1 cellular context compared by ENCODE assay signal in the genomic region with DNA sequence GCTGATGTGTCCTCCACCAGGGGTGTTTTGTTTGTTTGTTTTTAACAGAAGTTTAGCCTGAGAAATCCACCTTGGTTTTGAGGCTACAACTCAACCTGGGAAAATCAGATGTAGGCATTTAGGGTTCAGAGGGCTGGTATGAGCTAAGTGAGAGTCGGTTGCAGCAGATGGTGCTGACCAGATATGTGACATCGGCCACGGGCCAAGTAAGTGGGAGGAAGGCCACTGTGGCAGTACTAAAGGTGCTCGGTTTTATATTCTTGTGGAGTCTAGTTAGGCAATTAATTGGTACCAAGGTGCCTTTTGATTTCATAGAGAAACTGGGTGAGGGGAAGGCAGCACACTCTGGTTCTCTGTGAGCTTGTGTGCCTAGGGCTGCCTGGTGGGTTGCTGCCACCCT.
TF ChIP-seq lines count a peak whose summit lies in the region.

No MANE protein-coding gene starts in this region.

TF ChIP-seq in WTC11, 78 proteins besides CTCF, POLR2A, EP300 and RAD21:
- TF ChIP-seq, protein P1, sequence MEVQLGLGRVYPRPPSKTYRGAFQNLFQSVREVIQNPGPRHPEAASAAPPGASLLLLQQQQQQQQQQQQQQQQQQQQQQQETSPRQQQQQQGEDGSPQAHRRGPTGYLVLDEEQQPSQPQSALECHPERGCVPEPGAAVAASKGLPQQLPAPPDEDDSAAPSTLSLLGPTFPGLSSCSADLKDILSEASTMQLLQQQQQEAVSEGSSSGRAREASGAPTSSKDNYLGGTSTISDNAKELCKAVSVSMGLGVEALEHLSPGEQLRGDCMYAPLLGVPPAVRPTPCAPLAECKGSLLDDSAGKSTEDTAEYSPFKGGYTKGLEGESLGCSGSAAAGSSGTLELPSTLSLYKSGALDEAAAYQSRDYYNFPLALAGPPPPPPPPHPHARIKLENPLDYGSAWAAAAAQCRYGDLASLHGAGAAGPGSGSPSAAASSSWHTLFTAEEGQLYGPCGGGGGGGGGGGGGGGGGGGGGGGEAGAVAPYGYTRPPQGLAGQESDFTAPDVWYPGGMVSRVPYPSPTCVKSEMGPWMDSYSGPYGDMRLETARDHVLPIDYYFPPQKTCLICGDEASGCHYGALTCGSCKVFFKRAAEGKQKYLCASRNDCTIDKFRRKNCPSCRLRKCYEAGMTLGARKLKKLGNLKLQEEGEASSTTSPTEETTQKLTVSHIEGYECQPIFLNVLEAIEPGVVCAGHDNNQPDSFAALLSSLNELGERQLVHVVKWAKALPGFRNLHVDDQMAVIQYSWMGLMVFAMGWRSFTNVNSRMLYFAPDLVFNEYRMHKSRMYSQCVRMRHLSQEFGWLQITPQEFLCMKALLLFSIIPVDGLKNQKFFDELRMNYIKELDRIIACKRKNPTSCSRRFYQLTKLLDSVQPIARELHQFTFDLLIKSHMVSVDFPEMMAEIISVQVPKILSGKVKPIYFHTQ (CRISPR knock-in tag; IDR thresholded peaks at IDR 0.05): no peak
- TF ChIP-seq ESRRA (CRISPR knock-in tag; IDR thresholded peaks at IDR 0.05; ENCODE audit: borderline replicate concordance) (no peak), MXD4 (CRISPR knock-in tag; IDR thresholded peaks at IDR 0.05; ENCODE audit: borderline replicate concordance) (no peak), ZNF416 (CRISPR knock-in tag; IDR thresholded peaks at IDR 0.05) (no peak), HMGA2 (CRISPR knock-in tag; IDR thresholded peaks at IDR 0.05) (no peak), NR3C1 (CRISPR knock-in tag; conservative IDR thresholded peaks at IDR 0.05; ENCODE audit: low read depth) (no peak), SOX15 (CRISPR knock-in tag; IDR thresholded peaks at IDR 0.05) (no peak), TCF7 (CRISPR knock-in tag; IDR thresholded peaks at IDR 0.05; ENCODE audit: low read depth) (no peak), ZNF232 (CRISPR knock-in tag; IDR thresholded peaks at IDR 0.05) (no peak), TP53 (CRISPR knock-in tag; IDR thresholded peaks at IDR 0.05) (no peak)
- TF ChIP-seq, protein P2, sequence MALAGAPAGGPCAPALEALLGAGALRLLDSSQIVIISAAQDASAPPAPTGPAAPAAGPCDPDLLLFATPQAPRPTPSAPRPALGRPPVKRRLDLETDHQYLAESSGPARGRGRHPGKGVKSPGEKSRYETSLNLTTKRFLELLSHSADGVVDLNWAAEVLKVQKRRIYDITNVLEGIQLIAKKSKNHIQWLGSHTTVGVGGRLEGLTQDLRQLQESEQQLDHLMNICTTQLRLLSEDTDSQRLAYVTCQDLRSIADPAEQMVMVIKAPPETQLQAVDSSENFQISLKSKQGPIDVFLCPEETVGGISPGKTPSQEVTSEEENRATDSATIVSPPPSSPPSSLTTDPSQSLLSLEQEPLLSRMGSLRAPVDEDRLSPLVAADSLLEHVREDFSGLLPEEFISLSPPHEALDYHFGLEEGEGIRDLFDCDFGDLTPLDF (CRISPR knock-in tag; IDR thresholded peaks at IDR 0.05): no peak
